In genomic region chr2:15555839-15556238, GRCh38 we compare ENCODE assay signal across 25 cellular contexts.
"Had no signal": no experiment of that assay in that cellular context is flagged by ENCODE, and none has a peak within 500 bp of the region (broad histone marks: within the 10 kb centered on the region; RNA-seq: fewer than 3 reads in every experiment).

No MANE protein-coding gene starts in this region.

- ATAC-seq: heart right ventricle; left cardiac atrium; left ventricle myocardium superior; sciatic nerve; stimulated activated memory B cell treated with anti-CD40 and anti-IgM and Interleukin-4, amounts not matched to agents 10 μg/mL and 1 μg/mL and 100 μg/mL, for 72 hours; stimulated activated naive CD8-positive, alpha-beta T cell treated with anti-CD3 and anti-CD28 coated beads, Interleukin-15, amount 100 ng/mL, for 72 hours; upper lobe of right lung had no signal

- H3K4me3 ChIP-seq: esophagus muscularis mucosa, heart right ventricle, skin epidermis, thyroid gland, upper lobe of right lung had no signal

- H3K27ac ChIP-seq: brain microvascular endothelial cell, esophagus muscularis mucosa, heart right ventricle, neutrophil, skin epidermis, thyroid gland, upper lobe of right lung had no signal

- H3K27me3 ChIP-seq: brain microvascular endothelial cell, esophagus muscularis mucosa, heart right ventricle, neutrophil, thyroid gland, upper lobe of right lung had no signal

- DNase-seq: activated CD4-positive, alpha-beta memory T cell treated with anti-CD3 and anti-CD28 coated beads, Interleukin-2, amount 10 ng/mL, durations not matched to agents 7 days and 5 days; activated CD4-positive, alpha-beta T cell treated with anti-CD3 and anti-CD28 coated beads, Interleukin-2, amount 10 ng/mL, durations not matched to agents 24 days and 14 days; activated CD4-positive, CD25-positive, alpha-beta regulatory T cell treated with anti-CD3 and anti-CD28 coated beads, Interleukin-2, amount 50 U/mL, for 72 hours; activated naive CD4-positive, alpha-beta T cell; activated naive CD8-positive, alpha-beta T cell treated with anti-CD3 and anti-CD28 coated beads, Interleukin-2, amount 10 ng/mL, durations not matched to agents 7 days and 5 days; activated T-cell treated with anti-CD3 and anti-CD28 coated beads, Interleukin-2, amount 50 U/mL, for 48 hours; amniotic stem cell; brain microvascular endothelial cell; foreskin melanocyte; heart right ventricle; left cardiac atrium; left ventricle myocardium superior; stimulated activated CD4-positive, alpha-beta T cell treated with anti-CD3 and anti-CD28 coated beads, Interleukin-1b, Interleukin-23, amount 100 ng/mL, for 48 hours; stimulated activated CD4-positive, alpha-beta T cell treated with anti-CD3 and anti-CD28 coated beads, Interleukin-4, amount 100 ng/mL, for 4 hours; stimulated activated CD8-positive, alpha-beta memory T cell treated with anti-CD3 and anti-CD28 coated beads, Interleukin-4, amount 100 ng/mL, for 48 hours; stimulated activated naive CD8-positive, alpha-beta T cell treated with anti-CD3 and anti-CD28 coated beads, Interleukin-15, amount 100 ng/mL, for 72 hours; substantia nigra; T-helper 9 cell; thyroid gland; upper lobe of right lung had no signal

- H3K9me3 ChIP-seq: esophagus muscularis mucosa, heart right ventricle, neutrophil, thyroid gland, upper lobe of right lung had no signal
